ENCODE assay signal across 1 cellular context in the genomic region with DNA sequence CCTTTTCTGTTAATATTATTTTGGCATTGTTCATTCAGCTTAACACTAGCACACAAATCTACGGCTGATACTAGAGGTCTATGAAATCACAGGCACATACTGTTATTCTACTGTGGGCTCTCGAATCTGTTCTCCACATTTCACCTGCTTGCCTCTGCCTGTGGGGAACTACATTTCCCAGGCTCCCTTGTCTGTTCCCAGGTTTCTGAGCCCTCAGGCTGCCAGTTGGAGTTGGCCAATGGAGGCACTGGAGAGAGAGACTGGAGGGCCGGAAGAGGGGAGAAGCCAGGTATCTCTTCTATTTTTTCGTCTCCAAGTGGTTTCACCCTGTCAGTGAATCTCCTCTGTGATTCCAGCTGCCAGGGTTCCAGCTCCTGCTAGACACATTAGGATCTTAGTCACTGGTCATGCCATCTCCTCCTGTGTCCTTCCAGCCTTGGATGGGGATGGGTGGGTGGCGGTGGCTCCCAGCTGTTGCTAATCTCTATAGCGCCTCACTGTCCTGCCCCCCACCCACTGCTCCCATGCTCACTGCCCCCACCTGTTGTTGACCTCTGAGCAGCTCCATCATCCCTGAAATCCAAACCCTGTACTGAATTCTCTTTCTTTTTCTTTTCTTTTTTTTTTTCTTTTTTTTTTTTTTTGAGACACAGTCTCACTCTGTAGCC.
A peak's percentile ranks its signal among the peaks of the same experiment; 100 is the strongest.
TF ChIP-seq lines count a peak whose summit lies in the region.

No MANE protein-coding gene starts in this region.

TF ChIP-seq in H1, 55 proteins besides CTCF, POLR2A, EP300 and RAD21:
- TF ChIP-seq EGR1 (IDR thresholded peaks at IDR 0.05; ENCODE audit: borderline replicate concordance, low read depth, low read length) (no peak), SIX5 (IDR thresholded peaks at IDR 0.05; ENCODE audit: low read depth, low read length) (peak; percentile 80), CTBP2 (IDR thresholded peaks at IDR 0.05; ENCODE audit: borderline replicate concordance, insufficient read depth, insufficient read length, low read length) (no peak), CEBPB (IDR thresholded peaks at IDR 0.05; ENCODE audit: low read depth, low read length) (no peak), SIN3A (conservative IDR thresholded peaks at IDR 0.05 in 1 of 2, IDR thresholded peaks at IDR 0.05 in 1 of 2; ENCODE audit: low read depth in 1 of 2, low read length in 2 of 2) (0 out of 4 replicates have a peak, but pooled peaks of 1 of the 2 experiments have one; percentile 32), KDM1A (IDR thresholded peaks at IDR 0.05; ENCODE audit: borderline replicate concordance, low read length) (no peak), TEAD4 (IDR thresholded peaks at IDR 0.05; ENCODE audit: low read depth, low read length) (no peak), JUN (IDR thresholded peaks at IDR 0.05; ENCODE audit: low read depth, low read length) (no peak), TAF1 (IDR thresholded peaks at IDR 0.05; ENCODE audit: low read depth, low read length) (no peak), NRF1 (IDR thresholded peaks at IDR 0.05; ENCODE audit: low read depth, low read length) (no peak), ASH2L (IDR thresholded peaks at IDR 0.05; ENCODE audit: low read length) (no peak), BRCA1 (IDR thresholded peaks at IDR 0.05; ENCODE audit: low read depth, low read length) (no peak)
